In genomic region chrX:9102956-9103355, GRCh38 we compare ENCODE assay signal across 19 cellular contexts.
A peak's percentile ranks its signal among the peaks of the same experiment; 100 is the strongest.
DNase-seq lines count a peak whose midpoint lies in the region; ATAC-seq, FAIRE-seq and TF ChIP-seq lines count a peak whose summit lies in the region.
"Had no signal": no experiment of that assay in that cellular context is flagged by ENCODE, and none has a peak within 500 bp of the region (broad histone marks: within the 10 kb centered on the region; RNA-seq: fewer than 3 reads in every experiment).

No MANE protein-coding gene starts in this region.

- CTCF ChIA-PET in A549 (lab: Yijun Ruan, JAX) = interaction anchor here (0.6 kb wide), 1 partner anchor 258 kb away, joined by 5 read pairs; no protein-coding TSS in a partner anchor

- DNase-seq in A549 (ENCODE audit: low read depth in 1 of 2, low spot score in 1 of 2) = no peak
- DNase-seq in prostate gland (ENCODE audit: low spot score) = peak; percentile 10
- DNase-seq in uterus = no peak
- DNase-seq in HAP-1 (ENCODE audit: low spot score in 2 of 2) = no peak
- DNase-seq in NCI-H82 (lab: John Stamatoyannopoulos, UW) = no peak
- DNase-seq in Ammon's horn (ENCODE audit: low spot score) = no peak
- DNase-seq: ACHN; Caco-2; CD4-positive, alpha-beta T cell; GDM1; HFFc6; IMR-90 had no signal

- no peaks in the 10 kb centered on the region for H3K4me1 ChIP-seq in A549
- no peaks in the 10 kb centered on the region for H3K4me1 ChIP-seq in prostate gland (replicated peaks)
- H3K4me1 ChIP-seq in uterus = no peaks in the 10 kb centered on the region
- no peaks in the 10 kb centered on the region for H3K4me1 ChIP-seq in HAP-1
- H3K4me1 ChIP-seq: Caco-2 had no signal

- in situ Hi-C loops in HAP-1 (cut with MboI; ENCODE audit: low sequenced_read_pairs) = no loop called here

- POLR2A ChIA-PET in A549 (lab: Yijun Ruan, JAX) = no interaction called here

- TF ChIP-seq POLR2A in A549 (IDR thresholded peaks at IDR 0.05; ENCODE audit: low read length) = no peak
- TF ChIP-seq POLR2A in prostate gland (IDR thresholded peaks at IDR 0.05) = no peak
- no peak for TF ChIP-seq POLR2A in uterus (IDR thresholded peaks at IDR 0.05)

- TF ChIP-seq CTCF in A549 (IDR thresholded peaks at IDR 0.05) = no peak
- TF ChIP-seq CTCF in VCaP (conservative IDR thresholded peaks at IDR 0.05) = no peak
- no peak for TF ChIP-seq CTCF in prostate gland (IDR thresholded peaks at IDR 0.05)
- no peak for TF ChIP-seq CTCF in uterus (IDR thresholded peaks at IDR 0.05)

- no peaks in the 10 kb centered on the region for H3K27me3 ChIP-seq in prostate gland (replicated peaks; ENCODE audit: insufficient read depth)
- H3K27me3 ChIP-seq in uterus = no peaks in the 10 kb centered on the region
- no peaks in the 10 kb centered on the region for H3K27me3 ChIP-seq in HAP-1 (ENCODE audit: low read depth)

- intact Hi-C loops in prostate gland (cut with DNase I) = loop anchor here (10.0 kb wide), 1 partner anchor 362 kb away; the partner anchor contains the start of gene TBL1X
- intact Hi-C loops in uterus (cut with DNase I; ENCODE audit: low total_unique reads) = no loop called here

- 26% methylated on average over 4 of the region's 4 CpGs for WGBS in A549 (ENCODE audit: missing lambda C conversion rate)
- 10% methylated on average over 4 of the region's 4 CpGs for WGBS in prostate gland

- H3K27ac ChIP-seq in A549 (no peak overlapping the region; a peak in 1 of 6 replicates), VCaP (peak overlapping the region; percentile 79), prostate gland (peak overlapping the region in 1 of 2 donors; percentile 41), uterus (peak overlapping the region; percentile 28 to 56)
- H3K27ac ChIP-seq: C4-2B, HL-60 had no signal

- no peak for FAIRE-seq in A549 (lab: Jason Lieb, UNC)
- FAIRE-seq: H54, HTR-8/SVneo had no signal

- no peak for TF ChIP-seq RAD21 in A549 (conservative IDR thresholded peaks at IDR 0.05 in 1 of 2, IDR thresholded peaks at IDR 0.05 in 1 of 2)

- H3K9me3 ChIP-seq in A549 = no peaks in the 10 kb centered on the region
- no peaks in the 10 kb centered on the region for H3K9me3 ChIP-seq in prostate gland
- no peaks in the 10 kb centered on the region for H3K9me3 ChIP-seq in uterus
- H3K9me3 ChIP-seq in HAP-1 = no peaks in the 10 kb centered on the region; the same call in 1 of the 2 replicates
- H3K9me3 ChIP-seq: Caco-2 had no signal

- no peaks in the 10 kb centered on the region for H3K36me3 ChIP-seq in prostate gland
- H3K36me3 ChIP-seq in uterus = no peaks in the 10 kb centered on the region
- H3K36me3 ChIP-seq in HAP-1 (replicated peaks) = no peaks in the 10 kb centered on the region

- no peak for TF ChIP-seq EP300 in A549 (IDR thresholded peaks at IDR 0.05)

- H3K4me3 ChIP-seq in A549 (no peak overlapping the region), prostate gland (no peak overlapping the region), uterus (no peak overlapping the region), HAP-1 (no peak overlapping the region)
- H3K4me3 ChIP-seq: GM23338 had no signal

- 0 out of 3 replicates have a peak overlapping the region, but pooled peaks have one; percentile 18 for H3K4me2 ChIP-seq in A549
- H3K4me2 ChIP-seq: GM23338 had no signal

- ATAC-seq in A549 = no peak
- ATAC-seq: GM23338, HCT116 had no signal

TF ChIP-seq in A549, 52 proteins besides CTCF, POLR2A, EP300 and RAD21:
- no peak for TF ChIP-seq RCOR1 (IDR thresholded peaks at IDR 0.05; ENCODE audit: low read depth, low read length)
- TF ChIP-seq BCL3 (IDR thresholded peaks at IDR 0.05) = no peak
- TF ChIP-seq NPAS2 (CRISPR knock-in tag; IDR thresholded peaks at IDR 0.05; ENCODE audit: borderline replicate concordance) = no peak
- TF ChIP-seq CHD2 (IDR thresholded peaks at IDR 0.05; ENCODE audit: low read length, partially characterized antibody) = no peak
- TF ChIP-seq MAFK (IDR thresholded peaks at IDR 0.05; ENCODE audit: partially characterized antibody) = no peak
- TF ChIP-seq MAX (IDR thresholded peaks at IDR 0.05) = no peak
- no peak for TF ChIP-seq E2F6 (IDR thresholded peaks at IDR 0.05; ENCODE audit: borderline replicate concordance, low read depth)
- no peak for TF ChIP-seq RARB (CRISPR knock-in tag; IDR thresholded peaks at IDR 0.05)
- no peak for TF ChIP-seq MAZ (IDR thresholded peaks at IDR 0.05; ENCODE audit: borderline replicate concordance, low read depth, low read length)
- no peak for TF ChIP-seq KDM1A (IDR thresholded peaks at IDR 0.05; ENCODE audit: low read depth)
- TF ChIP-seq HOXB5 (CRISPR knock-in tag; IDR thresholded peaks at IDR 0.05) = no peak
- TF ChIP-seq JUNB (IDR thresholded peaks at IDR 0.05) = no peak
- TF ChIP-seq HOXA7 (CRISPR knock-in tag; IDR thresholded peaks at IDR 0.05) = no peak
- TF ChIP-seq ZFP36 (IDR thresholded peaks at IDR 0.05; ENCODE audit: borderline replicate concordance, partially characterized antibody) = no peak
- no peak for TF ChIP-seq HOXB13 (CRISPR knock-in tag; IDR thresholded peaks at IDR 0.05; ENCODE audit: low read depth)
- TF ChIP-seq KDM5A (IDR thresholded peaks at IDR 0.05) = no peak
- no peak for TF ChIP-seq CBX2 (IDR thresholded peaks at IDR 0.05; ENCODE audit: borderline replicate concordance, low read depth)

Comparison
In these comparisons a context has a peak if more than half of its experiments do, and no peak if none do; other contexts are left out.
1. H3K27ac ChIP-seq: peak in VCaP (single experiment) and uterus (2 of 2); none in A549 (0 of 2).